Comparison of ENCODE assay signal across 13 cellular contexts in the genomic region with DNA sequence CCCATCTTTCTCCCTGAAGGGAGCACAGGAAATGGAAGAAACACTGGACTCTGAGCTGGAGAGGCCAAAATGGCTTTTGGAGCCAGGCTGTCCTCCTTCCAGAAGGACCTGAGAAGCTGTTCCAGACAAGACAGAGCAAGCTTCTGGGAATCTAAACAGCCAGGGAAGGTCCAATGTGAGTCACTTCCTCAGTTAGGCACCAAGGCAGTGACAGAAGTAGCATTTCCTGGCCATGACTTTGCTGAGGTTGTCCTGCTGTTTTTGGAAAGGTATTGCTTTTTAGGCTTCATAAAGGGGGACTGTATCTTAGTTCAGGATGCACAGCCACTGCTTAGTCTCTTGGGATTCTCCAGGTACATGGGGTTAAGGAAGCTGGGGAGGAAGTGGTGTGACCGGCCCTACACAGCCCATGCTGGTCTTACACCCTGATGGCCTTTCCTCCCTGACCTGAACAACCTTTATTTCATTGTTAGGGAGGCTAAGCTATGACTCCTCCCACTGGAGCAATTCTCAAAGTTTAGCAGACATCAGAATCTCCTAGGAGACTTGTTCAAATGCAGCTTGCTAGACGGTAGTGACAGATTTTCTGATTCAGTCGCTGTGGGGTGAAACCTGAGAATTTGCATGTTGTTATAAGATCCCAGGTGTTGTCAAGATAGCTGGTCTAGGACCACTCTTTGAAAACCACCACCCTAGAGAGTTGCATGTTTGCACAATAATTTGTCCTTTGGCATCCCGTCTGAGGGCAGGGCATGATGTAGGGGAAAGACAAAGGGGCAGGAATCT. TPM values are rescaled to one million over a fixed set of nuclear protein-coding genes. Genes with fewer than 3 reads are reported as not detected.
DNase-seq lines count a peak whose midpoint lies in the region; ATAC-seq and TF ChIP-seq lines count a peak whose summit lies in the region.
"Had no signal": no experiment of that assay in that cellular context is flagged by ENCODE, and none has a peak within 500 bp of the region (broad histone marks: within the 10 kb centered on the region; RNA-seq: fewer than 3 reads in every experiment).

No MANE protein-coding gene starts in this region.

- no peak for DNase-seq in effector CD8-positive, alpha-beta T cell (lab: John Stamatoyannopoulos, UW)
- no peak for DNase-seq in NCI-H524 treated with DMSO at 0.1 percent for 48 hours (lab: John Stamatoyannopoulos, UW)
- DNase-seq in omental fat pad (ENCODE audit: low spot score) = no peak
- no peak for DNase-seq in NCI-H226
- DNase-seq: ACHN, adrenal gland, NCI-H1694, WERI-Rb-1 had no signal

- TF ChIP-seq CTCF in OCI-LY3 (IDR thresholded peaks at IDR 0.05; ENCODE audit: low read depth, low read length) (no peak), omental fat pad (IDR thresholded peaks at IDR 0.05) (no peak)

- H3K4me1 ChIP-seq in ACC112 (ENCODE audit: control insufficient read depth, insufficient read depth, low read length, unreplicated experiment) = peaks cover 48% of the 10 kb centered on the region
- peaks cover 12% of the 10 kb centered on the region for H3K4me1 ChIP-seq in OCI-LY3 (ENCODE audit: low read length)
- H3K4me1 ChIP-seq: adrenal gland had no signal

- H3K79me2 ChIP-seq in ACC112 (ENCODE audit: control insufficient read depth, insufficient read depth, low read length, unreplicated experiment) = no peaks in the 10 kb centered on the region
- H3K79me2 ChIP-seq in OCI-LY3 (ENCODE audit: low read length) = no peaks in the 10 kb centered on the region

- peak overlapping the region; percentile 88 for H3K27ac ChIP-seq in ACC112 (ENCODE audit: low read depth, low read length)
- H3K27ac ChIP-seq in OCI-LY3 (ENCODE audit: low read length) = no peak overlapping the region
- H3K27ac ChIP-seq: adrenal gland, WERI-Rb-1 had no signal

- H3K27me3 ChIP-seq in ACC112 (ENCODE audit: insufficient read depth, low read length) = no peaks in the 10 kb centered on the region
- H3K27me3 ChIP-seq in OCI-LY3 (ENCODE audit: low read depth, low read length) = no peaks in the 10 kb centered on the region; the same call in 1 of the 2 replicates
- H3K27me3 ChIP-seq: adrenal gland had no signal

- no peaks in the 10 kb centered on the region; the same call in 1 of the 2 replicates for H3K36me3 ChIP-seq in ACC112 (ENCODE audit: insufficient read depth, low read length)
- H3K36me3 ChIP-seq in OCI-LY3 (replicated peaks; ENCODE audit: low read depth, low read length) = no peaks in the 10 kb centered on the region
- H3K36me3 ChIP-seq: adrenal gland, WERI-Rb-1 had no signal

- H4K20me1 ChIP-seq in OCI-LY3 (ENCODE audit: insufficient read depth, low read length) = no peaks in the 10 kb centered on the region

- no peaks in the 10 kb centered on the region for H3K9me3 ChIP-seq in OCI-LY3 (ENCODE audit: insufficient read depth, low read length)
- H3K9me3 ChIP-seq: adrenal gland had no signal

- peak overlapping the region; percentile 3; the same call in 1 of the 2 replicates for H3K4me2 ChIP-seq in OCI-LY3 (ENCODE audit: low read length)

- ATAC-seq in GM19328 (IDR thresholded peaks at IDR 0.05; ENCODE audit: unreplicated experiment) = peak; percentile 50
- peak; percentile 85 for ATAC-seq in HG02938 (IDR thresholded peaks at IDR 0.05; ENCODE audit: unreplicated experiment)
- ATAC-seq in omental fat pad (ENCODE audit: low FRiP score) = no peak

- H3K9ac ChIP-seq in OCI-LY3 (ENCODE audit: low read length) = no peak overlapping the region

- H2AFZ ChIP-seq in ACC112 (ENCODE audit: low read length, unreplicated experiment) (peak overlapping the region; percentile 72), OCI-LY3 (ENCODE audit: low read depth, low read length) (no peak overlapping the region)

- H3K4me3 ChIP-seq in ACC112 (ENCODE audit: low read depth, low read length) (peak overlapping the region; percentile 55; the same call in 1 of the 2 replicates), OCI-LY3 (ENCODE audit: low read length) (no peak overlapping the region)
- H3K4me3 ChIP-seq: adrenal gland had no signal

RNA-seq across cellular contexts. Expression of gene INSC, which starts 6.8 kb away (rescaled TPM):
- total RNA-seq in omental fat pad = 1 to 10 TPM in 1 of 4 donors, not detected in 3; 3.0 TPM

RNA-seq across cellular contexts. Expression of gene CALCB, which starts 34.5 kb away (rescaled TPM):
- total RNA-seq in omental fat pad = under 1 TPM in 3 of 4 donors, not detected in 1; 0.36 to 0.44 (median 0.37) TPM
- total RNA-seq: neural crest cell had no signal
